Comparison of ENCODE assay signal across 23 cellular contexts in genomic region chr12:31533470-31533869, GRCh38.
"Had no signal": no experiment of that assay in that cellular context is flagged by ENCODE, and none has a peak within 500 bp of the region (broad histone marks: within the 10 kb centered on the region; RNA-seq: fewer than 3 reads in every experiment).

No MANE protein-coding gene starts in this region.

- ATAC-seq: activated CD8-positive, alpha-beta memory T cell treated with anti-CD3 and anti-CD28 coated beads, Interleukin-2, amount 10 ng/mL, durations not matched to agents 7 days and 5 days; activated T-helper 17 cell treated with anti-CD3 and anti-CD28 coated beads, Interleukin-2, amount 50 U/mL, for 72 hours; body of pancreas; gastrocnemius medialis; left ventricle myocardium superior; naive thymus-derived CD8-positive, alpha-beta T cell; sciatic nerve had no signal

- H3K27ac ChIP-seq: body of pancreas, coronary artery, gastrocnemius medialis, ovary, thyroid gland had no signal

- H3K4me1 Mint-ChIP-seq: activated CD4-positive, alpha-beta memory T cell treated with anti-CD3 and anti-CD28 coated beads, Interleukin-2, amount 10 ng/mL, durations not matched to agents 7 days and 5 days; activated CD8-positive, alpha-beta memory T cell treated with anti-CD3 and anti-CD28 coated beads, Interleukin-2, amount 10 ng/mL, durations not matched to agents 7 days and 5 days; activated naive CD8-positive, alpha-beta T cell treated with anti-CD3 and anti-CD28 coated beads for 36 hours; activated T-helper 17 cell treated with anti-CD3 and anti-CD28 coated beads, Interleukin-2, amount 50 U/mL, for 72 hours; central memory CD8-positive, alpha-beta T cell had no signal

- H3K27me3 ChIP-seq: body of pancreas, gastrocnemius medialis, ovary, thyroid gland had no signal

- H3K36me3 Mint-ChIP-seq: activated CD8-positive, alpha-beta memory T cell treated with anti-CD3 and anti-CD28 coated beads, Interleukin-2, amount 10 ng/mL, durations not matched to agents 7 days and 5 days; activated naive CD8-positive, alpha-beta T cell treated with anti-CD3 and anti-CD28 coated beads for 36 hours; naive thymus-derived CD8-positive, alpha-beta T cell had no signal

- H3K9me3 Mint-ChIP-seq: activated CD4-positive, alpha-beta memory T cell treated with anti-CD3 and anti-CD28 coated beads, Interleukin-2, amount 10 ng/mL, durations not matched to agents 7 days and 5 days; activated naive CD8-positive, alpha-beta T cell treated with anti-CD3 and anti-CD28 coated beads for 36 hours; activated T-helper 17 cell treated with anti-CD3 and anti-CD28 coated beads, Interleukin-2, amount 50 U/mL, for 72 hours; central memory CD8-positive, alpha-beta T cell had no signal

- H3K4me3 Mint-ChIP-seq: activated CD4-positive, alpha-beta memory T cell treated with anti-CD3 and anti-CD28 coated beads, Interleukin-2, amount 10 ng/mL, durations not matched to agents 7 days and 5 days; activated CD8-positive, alpha-beta memory T cell treated with anti-CD3 and anti-CD28 coated beads, Interleukin-2, amount 10 ng/mL, durations not matched to agents 7 days and 5 days; activated naive CD8-positive, alpha-beta T cell treated with anti-CD3 and anti-CD28 coated beads for 36 hours; activated T-helper 17 cell treated with anti-CD3 and anti-CD28 coated beads, Interleukin-2, amount 50 U/mL, for 72 hours; central memory CD8-positive, alpha-beta T cell; naive thymus-derived CD8-positive, alpha-beta T cell had no signal

- H3K4me2 ChIP-seq: smooth muscle cell had no signal

- H3K4me3 ChIP-seq: body of pancreas, coronary artery, gastrocnemius medialis, ovary, smooth muscle cell, thyroid gland had no signal

- DNase-seq: activated CD4-positive, alpha-beta memory T cell treated with anti-CD3 and anti-CD28 coated beads, Interleukin-2, amount 10 ng/mL, durations not matched to agents 7 days and 5 days; activated CD4-positive, alpha-beta T cell treated with anti-CD3 and anti-CD28 coated beads for 48 hours; activated CD4-positive, CD25-positive, alpha-beta regulatory T cell; activated CD8-positive, alpha-beta memory T cell treated with anti-CD3 and anti-CD28 coated beads, Interleukin-2, amount 10 ng/mL, durations not matched to agents 7 days and 5 days; activated naive CD4-positive, alpha-beta T cell; activated naive CD8-positive, alpha-beta T cell treated with anti-CD3 and anti-CD28 coated beads for 36 hours; amniotic stem cell; body of pancreas; gastrocnemius medialis; head of caudate nucleus; kidney glomerular epithelial cell; left ventricle myocardium superior; mesenchymal stem cell; naive thymus-derived CD8-positive, alpha-beta T cell; ovary; stimulated activated CD4-positive, alpha-beta T cell treated with anti-CD3 and anti-CD28 coated beads, Interleukin-4, amount 100 ng/mL, for 4 hours; stimulated activated naive CD4-positive, alpha-beta T cell; thyroid gland had no signal

- H3K36me3 ChIP-seq: gastrocnemius medialis, ovary, thyroid gland had no signal

- H3K27ac Mint-ChIP-seq: activated CD4-positive, alpha-beta memory T cell treated with anti-CD3 and anti-CD28 coated beads, Interleukin-2, amount 10 ng/mL, durations not matched to agents 7 days and 5 days; activated CD8-positive, alpha-beta memory T cell treated with anti-CD3 and anti-CD28 coated beads, Interleukin-2, amount 10 ng/mL, durations not matched to agents 7 days and 5 days; activated naive CD8-positive, alpha-beta T cell treated with anti-CD3 and anti-CD28 coated beads for 36 hours; activated T-helper 17 cell treated with anti-CD3 and anti-CD28 coated beads, Interleukin-2, amount 50 U/mL, for 72 hours; naive thymus-derived CD8-positive, alpha-beta T cell had no signal

- H3K27me3 Mint-ChIP-seq: activated naive CD8-positive, alpha-beta T cell treated with anti-CD3 and anti-CD28 coated beads for 36 hours had no signal
